In the genomic region with DNA sequence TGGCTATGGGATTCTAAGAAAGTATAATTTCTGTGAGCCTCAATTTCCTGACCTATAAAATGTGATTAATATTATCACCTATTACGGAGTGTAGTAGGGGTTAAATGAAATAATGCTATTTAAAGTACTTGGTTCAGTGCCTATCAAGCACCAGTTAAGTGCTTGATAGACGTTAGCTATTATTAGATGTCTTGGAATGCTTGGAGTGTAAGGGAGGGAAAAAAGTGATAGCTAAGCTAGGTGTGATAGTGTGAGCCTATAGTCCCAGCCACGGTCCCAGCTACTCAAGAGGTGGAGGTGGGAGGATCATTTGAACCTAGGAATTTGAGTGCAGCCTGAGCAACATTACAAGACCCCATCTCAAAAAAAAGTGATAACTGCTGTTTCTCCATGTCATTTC, we compare ENCODE assay signal across 36 cellular contexts. TPM values are rescaled to one million over a fixed set of nuclear protein-coding genes. Genes with fewer than 3 reads are reported as not detected.
"Had no signal": no experiment of that assay in that cellular context is flagged by ENCODE, and none has a peak within 500 bp of the region (broad histone marks: within the 10 kb centered on the region; RNA-seq: fewer than 3 reads in every experiment).

No MANE protein-coding gene starts in this region.

- H3K36me3 ChIP-seq: adrenal gland, Peyer's patch had no signal

- H3K9me3 ChIP-seq: adrenal gland, body of pancreas, Peyer's patch had no signal

- H3K4me3 Mint-ChIP-seq: activated B cell treated with CpG ODN at 0.5 μM for 24 hours; activated CD4-positive, alpha-beta memory T cell treated with anti-CD3 and anti-CD28 coated beads for 36 hours; activated naive CD4-positive, alpha-beta T cell treated with anti-CD3 and anti-CD28 coated beads for 36 hours; activated T-cell treated with anti-CD3 and anti-CD28 coated beads, Interleukin-2, amount 50 U/mL, for 4 hours; activated T-helper 1 cell treated with anti-CD3 and anti-CD28 coated beads, Interleukin-12 subunit alpha, Interleukin-12 subunit beta, Interleukin-2, Interleukin-4 antibody, amounts not matched to agents 30 ng/mL and 10 ng/mL and 1 ng/mL, durations not matched to agents 14 hours and 24 hours and 36 hours had no signal

- H3K27me3 ChIP-seq: adrenal gland, body of pancreas, Peyer's patch had no signal

- H3K27ac Mint-ChIP-seq: activated B cell treated with CpG ODN at 0.5 μM for 24 hours; activated CD4-positive, alpha-beta memory T cell treated with anti-CD3 and anti-CD28 coated beads for 36 hours; activated naive CD4-positive, alpha-beta T cell treated with anti-CD3 and anti-CD28 coated beads for 36 hours; activated naive CD4-positive, alpha-beta T cell treated with anti-CD3 and anti-CD28 coated beads, Interleukin-2, amount 50 U/mL, for 72 hours; activated T-helper 1 cell treated with anti-CD3 and anti-CD28 coated beads, Interleukin-12 subunit alpha, Interleukin-12 subunit beta, Interleukin-2, Interleukin-4 antibody, amounts not matched to agents 30 ng/mL and 10 ng/mL and 1 ng/mL, durations not matched to agents 14 hours and 24 hours and 36 hours had no signal

- DNase-seq: activated B cell treated with CpG ODN at 0.5 μM for 24 hours; activated CD4-positive, alpha-beta memory T cell treated with anti-CD3 and anti-CD28 coated beads for 36 hours; activated CD4-positive, alpha-beta T cell treated with anti-CD3 and anti-CD28 coated beads for 4 hours; activated CD4-positive, alpha-beta T cell treated with anti-CD3 and anti-CD28 coated beads, Interleukin-2, amount 50 U/mL, for 1 hour; activated CD4-positive, CD25-positive, alpha-beta regulatory T cell treated with anti-CD3 and anti-CD28 coated beads, Interleukin-2, amount 50 U/mL, for 72 hours; activated CD8-positive, alpha-beta memory T cell treated with anti-CD3 and anti-CD28 coated beads, Interleukin-2, amount 50 U/mL, for 4 hours; activated gamma-delta T cell treated with Interleukin-2 at 50 U/mL for 16 hours; activated naive CD4-positive, alpha-beta T cell treated with anti-CD3 and anti-CD28 coated beads for 36 hours; activated T-cell treated with anti-CD3 and anti-CD28 coated beads for 4 hours; activated T-cell treated with anti-CD3 and anti-CD28 coated beads, Interleukin-2, amount 50 U/mL, for 4 hours; adrenal gland; body of pancreas; Kasumi-1; MM.1S; MV-4-11; NCI-H1092; NCI-H1436 treated with DMSO at 0.1 percent for 48 hours; NCI-H1694 treated with DMSO at 0.1 percent for 48 hours; NCI-H2029 treated with DMSO at 0.1 percent for 48 hours; NCI-H2107; NCI-H2171; NCI-H510A; NCI-H526; NCI-H748 treated with DMSO at 0.1 percent for 48 hours; NK-92 treated with Interleukin-12 subunit alpha and Interleukin-12 subunit beta, amount 100 ng/mL, for 24 hours; PC-3; Peyer's patch; RPMI8226; SW 1271; T-helper 1 cell; T-helper 2 cell; T-helper 9 cell had no signal

- ATAC-seq: activated naive CD4-positive, alpha-beta T cell treated with anti-CD3 and anti-CD28 coated beads, Interleukin-2, amount 50 U/mL, for 72 hours; activated T-cell treated with anti-CD3 and anti-CD28 coated beads, Interleukin-2, amount 50 U/mL, for 4 hours; body of pancreas; K562; PC-3 had no signal

- H3K27ac ChIP-seq: adrenal gland, body of pancreas, Peyer's patch, VCaP had no signal

- H3K4me1 Mint-ChIP-seq: activated B cell treated with CpG ODN at 0.5 μM for 24 hours had no signal

- H3K9me3 Mint-ChIP-seq: activated B cell treated with CpG ODN at 0.5 μM for 24 hours; activated CD4-positive, alpha-beta memory T cell treated with anti-CD3 and anti-CD28 coated beads for 36 hours; activated naive CD4-positive, alpha-beta T cell treated with anti-CD3 and anti-CD28 coated beads for 36 hours; activated naive CD4-positive, alpha-beta T cell treated with anti-CD3 and anti-CD28 coated beads, Interleukin-2, amount 50 U/mL, for 72 hours; activated T-cell treated with anti-CD3 and anti-CD28 coated beads, Interleukin-2, amount 50 U/mL, for 4 hours; activated T-helper 1 cell treated with anti-CD3 and anti-CD28 coated beads, Interleukin-12 subunit alpha, Interleukin-12 subunit beta, Interleukin-2, Interleukin-4 antibody, amounts not matched to agents 30 ng/mL and 10 ng/mL and 1 ng/mL, durations not matched to agents 14 hours and 24 hours and 36 hours had no signal

- H3K27me3 Mint-ChIP-seq: activated B cell treated with CpG ODN at 0.5 μM for 24 hours; activated CD4-positive, alpha-beta memory T cell treated with anti-CD3 and anti-CD28 coated beads for 36 hours had no signal

- H3K4me3 ChIP-seq: adrenal gland, body of pancreas, K562, Peyer's patch had no signal

- H3K4me1 ChIP-seq: adrenal gland, body of pancreas, Peyer's patch had no signal

RNA-seq across cellular contexts. Expression of a gene that starts 51.2 kb away (rescaled TPM):
- total RNA-seq: Peyer's patch had no signal
